ENCODE assay signal across 1 cellular context in the genomic region with DNA sequence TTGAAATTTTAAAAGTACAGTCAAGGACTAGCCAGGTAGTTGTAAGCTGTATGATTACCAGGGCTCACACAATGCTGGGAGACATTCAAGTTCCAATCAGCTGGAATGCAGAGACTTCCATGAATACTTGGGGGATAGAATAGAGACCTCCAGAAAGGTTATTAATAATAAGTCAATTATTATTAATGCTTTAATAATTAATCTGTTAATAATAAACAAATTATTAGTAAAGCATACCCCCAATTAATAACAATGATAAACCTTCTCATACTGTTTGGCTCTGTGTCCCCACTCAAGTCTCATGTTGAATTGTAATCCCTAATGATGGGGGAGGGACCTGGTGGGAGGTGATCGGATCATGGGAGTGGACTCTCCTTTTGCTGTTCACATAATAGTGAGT.
TF ChIP-seq lines count a peak whose summit lies in the region.

No MANE protein-coding gene starts in this region.

TF ChIP-seq in K562, 482 proteins besides CTCF, POLR2A, EP300 and RAD21:
- TF ChIP-seq, protein P1, sequence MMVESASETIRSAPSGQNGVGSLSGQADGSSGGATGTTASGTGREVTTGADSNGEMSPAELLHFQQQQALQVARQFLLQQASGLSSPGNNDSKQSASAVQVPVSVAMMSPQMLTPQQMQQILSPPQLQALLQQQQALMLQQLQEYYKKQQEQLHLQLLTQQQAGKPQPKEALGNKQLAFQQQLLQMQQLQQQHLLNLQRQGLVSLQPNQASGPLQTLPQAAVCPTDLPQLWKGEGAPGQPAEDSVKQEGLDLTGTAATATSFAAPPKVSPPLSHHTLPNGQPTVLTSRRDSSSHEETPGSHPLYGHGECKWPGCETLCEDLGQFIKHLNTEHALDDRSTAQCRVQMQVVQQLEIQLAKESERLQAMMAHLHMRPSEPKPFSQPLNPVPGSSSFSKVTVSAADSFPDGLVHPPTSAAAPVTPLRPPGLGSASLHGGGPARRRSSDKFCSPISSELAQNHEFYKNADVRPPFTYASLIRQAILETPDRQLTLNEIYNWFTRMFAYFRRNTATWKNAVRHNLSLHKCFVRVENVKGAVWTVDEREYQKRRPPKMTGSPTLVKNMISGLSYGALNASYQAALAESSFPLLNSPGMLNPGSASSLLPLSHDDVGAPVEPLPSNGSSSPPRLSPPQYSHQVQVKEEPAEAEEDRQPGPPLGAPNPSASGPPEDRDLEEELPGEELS (CRISPR knock-in tag; IDR thresholded peaks at IDR 0.05; ENCODE audit: borderline replicate concordance): no peak
- TF ChIP-seq MCM7 (IDR thresholded peaks at IDR 0.05) (peak in 1 of 2 experiments; percentile 88; a peak in 2 of 4 replicates), NR2C1 (IDR thresholded peaks at IDR 0.05) (no peak), NR2C1 (tag; IDR thresholded peaks at IDR 0.05) (no peak), RBBP5 (IDR thresholded peaks at IDR 0.05; ENCODE audit: borderline replicate concordance, insufficient read depth, low read length, poor library complexity, severe bottlenecking) (no peak), THRAP3 (IDR thresholded peaks at IDR 0.05; ENCODE audit: borderline replicate concordance) (no peak), POLR3G (IDR thresholded peaks at IDR 0.05; ENCODE audit: extremely low read depth, insufficient read length, insufficient replicate concordance) (no peak), RNF2 (IDR thresholded peaks at IDR 0.05) (no peak), RBM15 (IDR thresholded peaks at IDR 0.05; ENCODE audit: insufficient read depth, low read length) (no peak), DACH1 (IDR thresholded peaks at IDR 0.05; ENCODE audit: partially characterized antibody) (peak; percentile 99), PURB (CRISPR knock-in tag; IDR thresholded peaks at IDR 0.05; ENCODE audit: low read depth) (no peak)
- TF ChIP-seq, protein P2, sequence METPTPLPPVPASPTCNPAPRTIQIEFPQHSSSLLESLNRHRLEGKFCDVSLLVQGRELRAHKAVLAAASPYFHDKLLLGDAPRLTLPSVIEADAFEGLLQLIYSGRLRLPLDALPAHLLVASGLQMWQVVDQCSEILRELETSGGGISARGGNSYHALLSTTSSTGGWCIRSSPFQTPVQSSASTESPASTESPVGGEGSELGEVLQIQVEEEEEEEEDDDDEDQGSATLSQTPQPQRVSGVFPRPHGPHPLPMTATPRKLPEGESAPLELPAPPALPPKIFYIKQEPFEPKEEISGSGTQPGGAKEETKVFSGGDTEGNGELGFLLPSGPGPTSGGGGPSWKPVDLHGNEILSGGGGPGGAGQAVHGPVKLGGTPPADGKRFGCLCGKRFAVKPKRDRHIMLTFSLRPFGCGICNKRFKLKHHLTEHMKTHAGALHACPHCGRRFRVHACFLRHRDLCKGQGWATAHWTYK (CRISPR knock-in tag; IDR thresholded peaks at IDR 0.05): no peak
- TF ChIP-seq, protein P3, sequence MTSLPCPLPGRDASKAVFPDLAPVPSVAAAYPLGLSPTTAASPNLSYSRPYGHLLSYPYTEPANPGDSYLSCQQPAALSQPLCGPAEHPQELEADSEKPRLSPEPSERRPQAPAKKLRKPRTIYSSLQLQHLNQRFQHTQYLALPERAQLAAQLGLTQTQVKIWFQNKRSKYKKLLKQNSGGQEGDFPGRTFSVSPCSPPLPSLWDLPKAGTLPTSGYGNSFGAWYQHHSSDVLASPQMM (CRISPR knock-in tag; IDR thresholded peaks at IDR 0.05): no peak
- TF ChIP-seq, protein P4, sequence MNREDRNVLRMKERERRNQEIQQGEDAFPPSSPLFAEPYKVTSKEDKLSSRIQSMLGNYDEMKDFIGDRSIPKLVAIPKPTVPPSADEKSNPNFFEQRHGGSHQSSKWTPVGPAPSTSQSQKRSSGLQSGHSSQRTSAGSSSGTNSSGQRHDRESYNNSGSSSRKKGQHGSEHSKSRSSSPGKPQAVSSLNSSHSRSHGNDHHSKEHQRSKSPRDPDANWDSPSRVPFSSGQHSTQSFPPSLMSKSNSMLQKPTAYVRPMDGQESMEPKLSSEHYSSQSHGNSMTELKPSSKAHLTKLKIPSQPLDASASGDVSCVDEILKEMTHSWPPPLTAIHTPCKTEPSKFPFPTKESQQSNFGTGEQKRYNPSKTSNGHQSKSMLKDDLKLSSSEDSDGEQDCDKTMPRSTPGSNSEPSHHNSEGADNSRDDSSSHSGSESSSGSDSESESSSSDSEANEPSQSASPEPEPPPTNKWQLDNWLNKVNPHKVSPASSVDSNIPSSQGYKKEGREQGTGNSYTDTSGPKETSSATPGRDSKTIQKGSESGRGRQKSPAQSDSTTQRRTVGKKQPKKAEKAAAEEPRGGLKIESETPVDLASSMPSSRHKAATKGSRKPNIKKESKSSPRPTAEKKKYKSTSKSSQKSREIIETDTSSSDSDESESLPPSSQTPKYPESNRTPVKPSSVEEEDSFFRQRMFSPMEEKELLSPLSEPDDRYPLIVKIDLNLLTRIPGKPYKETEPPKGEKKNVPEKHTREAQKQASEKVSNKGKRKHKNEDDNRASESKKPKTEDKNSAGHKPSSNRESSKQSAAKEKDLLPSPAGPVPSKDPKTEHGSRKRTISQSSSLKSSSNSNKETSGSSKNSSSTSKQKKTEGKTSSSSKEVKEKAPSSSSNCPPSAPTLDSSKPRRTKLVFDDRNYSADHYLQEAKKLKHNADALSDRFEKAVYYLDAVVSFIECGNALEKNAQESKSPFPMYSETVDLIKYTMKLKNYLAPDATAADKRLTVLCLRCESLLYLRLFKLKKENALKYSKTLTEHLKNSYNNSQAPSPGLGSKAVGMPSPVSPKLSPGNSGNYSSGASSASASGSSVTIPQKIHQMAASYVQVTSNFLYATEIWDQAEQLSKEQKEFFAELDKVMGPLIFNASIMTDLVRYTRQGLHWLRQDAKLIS (CRISPR knock-in tag; IDR thresholded peaks at IDR 0.05): no peak
- TF ChIP-seq, protein P5, sequence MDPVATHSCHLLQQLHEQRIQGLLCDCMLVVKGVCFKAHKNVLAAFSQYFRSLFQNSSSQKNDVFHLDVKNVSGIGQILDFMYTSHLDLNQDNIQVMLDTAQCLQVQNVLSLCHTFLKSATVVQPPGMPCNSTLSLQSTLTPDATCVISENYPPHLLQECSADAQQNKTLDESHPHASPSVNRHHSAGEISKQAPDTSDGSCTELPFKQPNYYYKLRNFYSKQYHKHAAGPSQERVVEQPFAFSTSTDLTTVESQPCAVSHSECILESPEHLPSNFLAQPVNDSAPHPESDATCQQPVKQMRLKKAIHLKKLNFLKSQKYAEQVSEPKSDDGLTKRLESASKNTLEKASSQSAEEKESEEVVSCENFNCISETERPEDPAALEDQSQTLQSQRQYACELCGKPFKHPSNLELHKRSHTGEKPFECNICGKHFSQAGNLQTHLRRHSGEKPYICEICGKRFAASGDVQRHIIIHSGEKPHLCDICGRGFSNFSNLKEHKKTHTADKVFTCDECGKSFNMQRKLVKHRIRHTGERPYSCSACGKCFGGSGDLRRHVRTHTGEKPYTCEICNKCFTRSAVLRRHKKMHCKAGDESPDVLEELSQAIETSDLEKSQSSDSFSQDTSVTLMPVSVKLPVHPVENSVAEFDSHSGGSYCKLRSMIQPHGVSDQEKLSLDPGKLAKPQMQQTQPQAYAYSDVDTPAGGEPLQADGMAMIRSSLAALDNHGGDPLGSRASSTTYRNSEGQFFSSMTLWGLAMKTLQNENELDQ (CRISPR knock-in tag; IDR thresholded peaks at IDR 0.05; ENCODE audit: borderline replicate concordance): 0 out of 2 replicates have a peak, but pooled peaks have one; percentile 64
- TF ChIP-seq, protein P6, sequence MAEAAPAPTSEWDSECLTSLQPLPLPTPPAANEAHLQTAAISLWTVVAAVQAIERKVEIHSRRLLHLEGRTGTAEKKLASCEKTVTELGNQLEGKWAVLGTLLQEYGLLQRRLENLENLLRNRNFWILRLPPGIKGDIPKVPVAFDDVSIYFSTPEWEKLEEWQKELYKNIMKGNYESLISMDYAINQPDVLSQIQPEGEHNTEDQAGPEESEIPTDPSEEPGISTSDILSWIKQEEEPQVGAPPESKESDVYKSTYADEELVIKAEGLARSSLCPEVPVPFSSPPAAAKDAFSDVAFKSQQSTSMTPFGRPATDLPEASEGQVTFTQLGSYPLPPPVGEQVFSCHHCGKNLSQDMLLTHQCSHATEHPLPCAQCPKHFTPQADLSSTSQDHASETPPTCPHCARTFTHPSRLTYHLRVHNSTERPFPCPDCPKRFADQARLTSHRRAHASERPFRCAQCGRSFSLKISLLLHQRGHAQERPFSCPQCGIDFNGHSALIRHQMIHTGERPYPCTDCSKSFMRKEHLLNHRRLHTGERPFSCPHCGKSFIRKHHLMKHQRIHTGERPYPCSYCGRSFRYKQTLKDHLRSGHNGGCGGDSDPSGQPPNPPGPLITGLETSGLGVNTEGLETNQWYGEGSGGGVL (CRISPR knock-in tag; IDR thresholded peaks at IDR 0.05): no peak
- TF ChIP-seq, protein P7, sequence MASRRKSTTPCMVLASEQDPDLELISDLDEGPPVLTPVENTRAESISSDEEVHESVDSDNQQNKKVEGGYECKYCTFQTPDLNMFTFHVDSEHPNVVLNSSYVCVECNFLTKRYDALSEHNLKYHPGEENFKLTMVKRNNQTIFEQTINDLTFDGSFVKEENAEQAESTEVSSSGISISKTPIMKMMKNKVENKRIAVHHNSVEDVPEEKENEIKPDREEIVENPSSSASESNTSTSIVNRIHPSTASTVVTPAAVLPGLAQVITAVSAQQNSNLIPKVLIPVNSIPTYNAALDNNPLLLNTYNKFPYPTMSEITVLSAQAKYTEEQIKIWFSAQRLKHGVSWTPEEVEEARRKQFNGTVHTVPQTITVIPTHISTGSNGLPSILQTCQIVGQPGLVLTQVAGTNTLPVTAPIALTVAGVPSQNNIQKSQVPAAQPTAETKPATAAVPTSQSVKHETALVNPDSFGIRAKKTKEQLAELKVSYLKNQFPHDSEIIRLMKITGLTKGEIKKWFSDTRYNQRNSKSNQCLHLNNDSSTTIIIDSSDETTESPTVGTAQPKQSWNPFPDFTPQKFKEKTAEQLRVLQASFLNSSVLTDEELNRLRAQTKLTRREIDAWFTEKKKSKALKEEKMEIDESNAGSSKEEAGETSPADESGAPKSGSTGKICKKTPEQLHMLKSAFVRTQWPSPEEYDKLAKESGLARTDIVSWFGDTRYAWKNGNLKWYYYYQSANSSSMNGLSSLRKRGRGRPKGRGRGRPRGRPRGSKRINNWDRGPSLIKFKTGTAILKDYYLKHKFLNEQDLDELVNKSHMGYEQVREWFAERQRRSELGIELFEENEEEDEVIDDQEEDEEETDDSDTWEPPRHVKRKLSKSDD (conservative IDR thresholded peaks at IDR 0.05; ENCODE audit: low read length): no peak
